In the genomic region with DNA sequence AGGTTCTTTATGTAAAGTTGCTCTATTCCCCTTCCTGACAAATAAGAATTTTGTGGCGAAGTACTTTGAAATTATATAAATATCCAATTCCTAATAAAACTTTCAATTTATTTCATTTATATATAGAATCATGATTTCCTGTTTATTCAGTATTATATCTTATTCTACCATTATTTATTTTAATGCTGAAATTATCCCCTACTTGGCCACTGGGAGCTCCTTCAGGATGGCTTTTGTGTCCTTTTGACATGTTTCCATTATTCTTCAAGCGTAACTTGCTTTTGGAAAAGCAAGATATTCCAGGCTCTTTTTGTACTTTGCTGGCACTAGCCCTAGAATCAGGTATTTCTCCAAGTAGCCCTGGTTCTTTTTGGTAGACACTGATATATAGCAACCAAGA, we compare ENCODE assay signal across 1 cellular context.
TF ChIP-seq lines count a peak whose summit lies in the region.

No MANE protein-coding gene starts in this region.

TF ChIP-seq in neural cell, 6 proteins besides CTCF, POLR2A, EP300 and RAD21:
- TF ChIP-seq, protein P1, sequence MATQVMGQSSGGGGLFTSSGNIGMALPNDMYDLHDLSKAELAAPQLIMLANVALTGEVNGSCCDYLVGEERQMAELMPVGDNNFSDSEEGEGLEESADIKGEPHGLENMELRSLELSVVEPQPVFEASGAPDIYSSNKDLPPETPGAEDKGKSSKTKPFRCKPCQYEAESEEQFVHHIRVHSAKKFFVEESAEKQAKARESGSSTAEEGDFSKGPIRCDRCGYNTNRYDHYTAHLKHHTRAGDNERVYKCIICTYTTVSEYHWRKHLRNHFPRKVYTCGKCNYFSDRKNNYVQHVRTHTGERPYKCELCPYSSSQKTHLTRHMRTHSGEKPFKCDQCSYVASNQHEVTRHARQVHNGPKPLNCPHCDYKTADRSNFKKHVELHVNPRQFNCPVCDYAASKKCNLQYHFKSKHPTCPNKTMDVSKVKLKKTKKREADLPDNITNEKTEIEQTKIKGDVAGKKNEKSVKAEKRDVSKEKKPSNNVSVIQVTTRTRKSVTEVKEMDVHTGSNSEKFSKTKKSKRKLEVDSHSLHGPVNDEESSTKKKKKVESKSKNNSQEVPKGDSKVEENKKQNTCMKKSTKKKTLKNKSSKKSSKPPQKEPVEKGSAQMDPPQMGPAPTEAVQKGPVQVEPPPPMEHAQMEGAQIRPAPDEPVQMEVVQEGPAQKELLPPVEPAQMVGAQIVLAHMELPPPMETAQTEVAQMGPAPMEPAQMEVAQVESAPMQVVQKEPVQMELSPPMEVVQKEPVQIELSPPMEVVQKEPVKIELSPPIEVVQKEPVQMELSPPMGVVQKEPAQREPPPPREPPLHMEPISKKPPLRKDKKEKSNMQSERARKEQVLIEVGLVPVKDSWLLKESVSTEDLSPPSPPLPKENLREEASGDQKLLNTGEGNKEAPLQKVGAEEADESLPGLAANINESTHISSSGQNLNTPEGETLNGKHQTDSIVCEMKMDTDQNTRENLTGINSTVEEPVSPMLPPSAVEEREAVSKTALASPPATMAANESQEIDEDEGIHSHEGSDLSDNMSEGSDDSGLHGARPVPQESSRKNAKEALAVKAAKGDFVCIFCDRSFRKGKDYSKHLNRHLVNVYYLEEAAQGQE (IDR thresholded peaks at IDR 0.05; ENCODE audit: borderline replicate concordance) = no peak
- TF ChIP-seq EZH2 (IDR thresholded peaks at IDR 0.05; ENCODE audit: borderline replicate concordance, insufficient read depth, low read length, poor library complexity, severe bottlenecking) (no peak), MXI1 (conservative IDR thresholded peaks at IDR 0.05; ENCODE audit: poor library complexity, severe bottlenecking) (no peak), TAF1 (IDR thresholded peaks at IDR 0.05; ENCODE audit: low read depth) (no peak), POLR2AphosphoS5 (IDR thresholded peaks at IDR 0.05) (no peak)
